In the genomic region with DNA sequence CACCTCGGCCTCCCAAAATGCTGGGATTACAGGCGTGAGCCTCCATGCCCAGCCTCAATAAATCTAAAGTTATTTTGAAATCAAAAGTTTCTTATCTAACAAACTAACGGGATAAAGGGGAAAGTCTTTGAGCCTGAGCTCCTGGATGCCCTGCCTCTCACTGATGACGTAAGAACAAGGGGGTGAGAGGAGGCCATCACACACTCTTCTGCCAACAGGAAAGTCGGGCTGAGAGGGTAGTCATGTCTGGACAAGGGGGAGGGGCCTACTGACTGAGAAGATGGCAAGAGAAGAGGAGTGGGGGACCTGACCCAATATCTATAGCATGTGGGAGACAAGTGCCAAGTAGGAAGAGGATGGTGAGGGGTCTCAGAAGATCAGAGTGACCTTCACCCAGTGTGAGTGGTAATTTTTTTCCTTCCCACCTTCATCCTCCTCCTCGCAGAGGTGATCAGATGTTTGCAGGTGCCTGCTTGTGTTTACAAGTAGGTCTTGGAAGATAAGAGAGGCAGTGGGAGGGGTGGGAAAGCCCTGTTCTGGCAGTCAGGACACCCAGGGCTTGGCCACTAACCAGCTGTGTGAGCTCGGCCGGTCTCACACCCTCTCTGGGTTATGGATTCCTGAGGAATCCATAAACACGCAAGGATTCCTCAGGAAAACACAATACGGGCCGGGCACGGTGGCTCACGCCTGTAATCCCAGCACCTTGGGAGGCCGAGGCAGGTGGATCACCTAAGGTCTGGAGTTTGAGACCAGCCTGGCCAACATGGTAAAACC, we compare ENCODE assay signal across 14 cellular contexts. TPM values are rescaled to one million over a fixed set of nuclear protein-coding genes. Genes with fewer than 3 reads are reported as not detected.
DNase-seq lines count a peak whose midpoint lies in the region; ATAC-seq and TF ChIP-seq lines count a peak whose summit lies in the region.
"Had no signal": no experiment of that assay in that cellular context is flagged by ENCODE, and none has a peak within 500 bp of the region (broad histone marks: within the 10 kb centered on the region; RNA-seq: fewer than 3 reads in every experiment).

No MANE protein-coding gene starts in this region.

- peaks cover 68% of the 10 kb centered on the region for H3K4me1 Mint-ChIP-seq in MCF 10A (ENCODE audit: insufficient read depth, unreplicated experiment)
- H3K4me1 Mint-ChIP-seq: activated naive CD4-positive, alpha-beta T cell treated with anti-CD3 and anti-CD28 coated beads, Interleukin-2, amount 50 U/mL, for 24 hours had no signal

- peak overlapping the region; percentile 93 for H3K27ac Mint-ChIP-seq in MCF 10A (ENCODE audit: low read depth, unreplicated experiment)
- H3K27ac Mint-ChIP-seq: activated naive CD4-positive, alpha-beta T cell treated with anti-CD3 and anti-CD28 coated beads, Interleukin-2, amount 50 U/mL, for 24 hours; stimulated activated naive B cell treated with anti-CD40 and anti-IgM and Interleukin-4, amounts not matched to agents 10 μg/mL and 1 μg/mL and 100 μg/mL, for 72 hours had no signal

- no peak for TF ChIP-seq POLR2A in NB4 (IDR thresholded peaks at IDR 0.05; ENCODE audit: extremely low read depth, insufficient read length)
- TF ChIP-seq POLR2A in vagina (IDR thresholded peaks at IDR 0.05) = no peak

- H3K4me3 Mint-ChIP-seq in MCF 10A (ENCODE audit: unreplicated experiment) = peak overlapping the region; percentile 61
- H3K4me3 Mint-ChIP-seq: activated naive CD4-positive, alpha-beta T cell treated with anti-CD3 and anti-CD28 coated beads, Interleukin-2, amount 50 U/mL, for 24 hours; stimulated activated naive B cell treated with anti-CD40 and anti-IgM and Interleukin-4, amounts not matched to agents 10 μg/mL and 1 μg/mL and 100 μg/mL, for 72 hours had no signal

- POLR2A ChIA-PET in MCF 10A (lab: Yijun Ruan, JAX) = interaction anchor here (1.2 to 7.0 kb wide), 7 partner anchors 10 to 151 kb away, joined by 3 to 64 read pairs (median 6); no protein-coding TSS in a partner anchor

- H3K4me1 ChIP-seq in vagina = peaks cover 54% of the 10 kb centered on the region

- intact Hi-C loops in MCF 10A (cut with micrococcal nuclease) = loop anchor here (5.0 kb wide), 1 partner anchor 49 kb away; a partner anchor contains a TSS
- intact Hi-C loops in vagina (cut with DNase I) = loop anchor here (2.0 kb wide), 1 partner anchor 37 kb away; no protein-coding TSS in a partner anchor

- no TSS peak for BruUV-seq in MCF 10A (replicated peaks; lab: Mats Ljungman, UMichigan)

- ATAC-seq in HG03097 (IDR thresholded peaks at IDR 0.05; ENCODE audit: low FRiP score, unreplicated experiment) = no peak
- ATAC-seq: stimulated activated naive B cell treated with anti-CD40 and anti-IgM and Interleukin-4, amounts not matched to agents 10 μg/mL and 1 μg/mL and 100 μg/mL, for 72 hours had no signal

- DNase-seq in NB4 (ENCODE audit: low read depth) (peak; percentile 51), MCF 10A (ENCODE audit: unreplicated experiment) (peak; percentile 84), lung microvascular endothelial cell (ENCODE audit: low read depth in 2 of 2) (peak; percentile 62 to 73), vagina (ENCODE audit: extremely low spot score in 2 of 2) (no peak), CD1c-positive myeloid dendritic cell (ENCODE audit: extremely low spot score) (no peak)
- no peak for DNase-seq in activated CD4-positive, alpha-beta T cell treated with anti-CD3 and anti-CD28 coated beads for 48 hours
- DNase-seq: head of caudate nucleus; KBM-7; left ventricle myocardium inferior; stimulated activated naive B cell treated with anti-CD40 and anti-IgM and Interleukin-4, amounts not matched to agents 10 μg/mL and 1 μg/mL and 100 μg/mL, for 72 hours; T1000 had no signal

- no peaks in the 10 kb centered on the region for H3K9me3 Mint-ChIP-seq in MCF 10A (ENCODE audit: unreplicated experiment)
- H3K9me3 Mint-ChIP-seq: activated naive CD4-positive, alpha-beta T cell treated with anti-CD3 and anti-CD28 coated beads, Interleukin-2, amount 50 U/mL, for 24 hours; stimulated activated naive B cell treated with anti-CD40 and anti-IgM and Interleukin-4, amounts not matched to agents 10 μg/mL and 1 μg/mL and 100 μg/mL, for 72 hours had no signal

- H3K27me3 ChIP-seq in vagina = no peaks in the 10 kb centered on the region

- no peaks in the 10 kb centered on the region for H3K9me3 ChIP-seq in vagina
- H3K9me3 ChIP-seq: left ventricle myocardium inferior had no signal

- H3K27ac ChIP-seq in vagina = peak overlapping the region; percentile 79
- H3K27ac ChIP-seq: left ventricle myocardium inferior had no signal

- no peak for TF ChIP-seq CTCF in NB4 (IDR thresholded peaks at IDR 0.05; ENCODE audit: low read depth, low read length)
- TF ChIP-seq CTCF in MCF 10A (IDR thresholded peaks at IDR 0.05; ENCODE audit: unreplicated experiment) = no peak
- no peak for TF ChIP-seq CTCF in vagina (IDR thresholded peaks at IDR 0.05)

- H3K4me3 ChIP-seq in NB4 (ENCODE audit: low read depth, low read length) (no peak overlapping the region), vagina (no peak overlapping the region)
- H3K4me3 ChIP-seq: left ventricle myocardium inferior had no signal

- H3K36me3 Mint-ChIP-seq in MCF 10A (ENCODE audit: insufficient read depth, unreplicated experiment) = peaks cover 7% of the 10 kb centered on the region
- H3K36me3 Mint-ChIP-seq: activated naive CD4-positive, alpha-beta T cell treated with anti-CD3 and anti-CD28 coated beads, Interleukin-2, amount 50 U/mL, for 24 hours; stimulated activated naive B cell treated with anti-CD40 and anti-IgM and Interleukin-4, amounts not matched to agents 10 μg/mL and 1 μg/mL and 100 μg/mL, for 72 hours had no signal

- no peaks in the 10 kb centered on the region for H3K27me3 Mint-ChIP-seq in MCF 10A (ENCODE audit: insufficient read depth, unreplicated experiment)
- H3K27me3 Mint-ChIP-seq: activated naive CD4-positive, alpha-beta T cell treated with anti-CD3 and anti-CD28 coated beads, Interleukin-2, amount 50 U/mL, for 24 hours had no signal

- CTCF ChIA-PET in MCF 10A (lab: Yijun Ruan, JAX) = interaction anchor here (0.7 to 1.3 kb wide), 2 partner anchors 27 to 210 kb away, joined by 3 read pairs; no protein-coding TSS in a partner anchor

- H3K36me3 ChIP-seq in vagina = no peaks in the 10 kb centered on the region
- H3K36me3 ChIP-seq: left ventricle myocardium inferior had no signal

RNA-seq across cellular contexts. Expression of a gene that starts 9.6 kb away (rescaled TPM):
- total RNA-seq in MCF 10A (2022) = 1.1 and 1.7 TPM in 2 replicates
- total RNA-seq in lung microvascular endothelial cell = 3.3 and 6.3 TPM in 2 replicates
- total RNA-seq in vagina = 1.5 TPM

RNA-seq across cellular contexts. Expression of a gene that starts 39.2 kb away (rescaled TPM):
- 78.2 and 101 TPM in 2 replicates for total RNA-seq in MCF 10A (2022)
- total RNA-seq in lung microvascular endothelial cell = 110 and 128 TPM in 2 replicates
- total RNA-seq in vagina = 45.2 TPM

RNA-seq across cellular contexts. Expression of a gene that starts 49.7 kb away (rescaled TPM):
- total RNA-seq in MCF 10A (2022) = 44.2 and 50.6 TPM in 2 replicates
- 9.8 and 11.3 TPM in 2 replicates for total RNA-seq in lung microvascular endothelial cell
- total RNA-seq in vagina = 55.2 TPM

RNA-seq across cellular contexts. Expression of a gene that starts 55.5 kb away (rescaled TPM):
- total RNA-seq in MCF 10A (2022) = not detected in 2 replicates
- not detected in 2 replicates for total RNA-seq in lung microvascular endothelial cell
- not detected for total RNA-seq in vagina
- total RNA-seq: left ventricle myocardium inferior, omental fat pad had no signal

Comparison
In these comparisons a context has a peak if more than half of its experiments do, and no peak if none do; other contexts are left out.
1. DNase-seq: peak in NB4 (single experiment), MCF 10A (single experiment) and lung microvascular endothelial cell (2 of 2); none in vagina (0 of 2), CD1c-positive myeloid dendritic cell (single experiment) and activated CD4-positive, alpha-beta T cell treated with anti-CD3 and anti-CD28 coated beads for 48 hours (single experiment).